In the genomic region with DNA sequence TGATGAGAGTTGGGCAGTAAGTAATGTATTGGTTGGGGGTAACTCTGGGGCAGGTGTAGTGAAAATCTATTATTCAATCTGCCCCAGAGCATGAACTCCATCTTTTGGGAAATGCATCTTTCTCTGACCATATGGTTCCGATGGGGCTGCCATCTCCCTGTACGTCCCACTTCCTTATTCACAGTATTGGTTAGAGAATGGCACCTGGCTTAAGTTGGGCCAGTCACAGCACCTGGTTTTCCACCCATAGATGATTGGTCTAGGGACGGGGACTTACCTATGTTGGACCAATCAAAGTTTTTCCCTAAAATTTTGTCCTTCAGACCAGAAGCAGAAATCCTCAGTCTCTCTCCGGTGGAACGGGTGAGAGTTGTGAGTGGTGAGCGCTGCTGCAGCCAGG, we compare ENCODE assay signal across 1 cellular context.
TF ChIP-seq lines count a peak whose summit lies in the region.

No MANE protein-coding gene starts in this region.

TF ChIP-seq in GM23338, 12 proteins besides CTCF, POLR2A, EP300 and RAD21:
- TF ChIP-seq, protein P1, sequence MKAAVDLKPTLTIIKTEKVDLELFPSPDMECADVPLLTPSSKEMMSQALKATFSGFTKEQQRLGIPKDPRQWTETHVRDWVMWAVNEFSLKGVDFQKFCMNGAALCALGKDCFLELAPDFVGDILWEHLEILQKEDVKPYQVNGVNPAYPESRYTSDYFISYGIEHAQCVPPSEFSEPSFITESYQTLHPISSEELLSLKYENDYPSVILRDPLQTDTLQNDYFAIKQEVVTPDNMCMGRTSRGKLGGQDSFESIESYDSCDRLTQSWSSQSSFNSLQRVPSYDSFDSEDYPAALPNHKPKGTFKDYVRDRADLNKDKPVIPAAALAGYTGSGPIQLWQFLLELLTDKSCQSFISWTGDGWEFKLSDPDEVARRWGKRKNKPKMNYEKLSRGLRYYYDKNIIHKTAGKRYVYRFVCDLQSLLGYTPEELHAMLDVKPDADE (IDR thresholded peaks at IDR 0.05) = no peak
- TF ChIP-seq NANOG (IDR thresholded peaks at IDR 0.05; ENCODE audit: borderline replicate concordance) (no peak), ZNF331 (CRISPR knock-in tag; IDR thresholded peaks at IDR 0.05; ENCODE audit: low read depth) (no peak), ZNF114 (CRISPR knock-in tag; IDR thresholded peaks at IDR 0.05) (no peak), EZH2phosphoT487 (IDR thresholded peaks at IDR 0.05; ENCODE audit: unreplicated experiment) (no peak), POLR2AphosphoS5 (IDR thresholded peaks at IDR 0.05; ENCODE audit: low read depth) (no peak), CREB1 (CRISPR knock-in tag; IDR thresholded peaks at IDR 0.05; ENCODE audit: low read depth) (no peak), STAT1 (IDR thresholded peaks at IDR 0.05; ENCODE audit: unreplicated experiment) (no peak), EZH2 (IDR thresholded peaks at IDR 0.05; ENCODE audit: low read depth, unreplicated experiment) (no peak), JUNB (IDR thresholded peaks at IDR 0.05; ENCODE audit: unreplicated experiment) (no peak)
- TF ChIP-seq, protein P2, sequence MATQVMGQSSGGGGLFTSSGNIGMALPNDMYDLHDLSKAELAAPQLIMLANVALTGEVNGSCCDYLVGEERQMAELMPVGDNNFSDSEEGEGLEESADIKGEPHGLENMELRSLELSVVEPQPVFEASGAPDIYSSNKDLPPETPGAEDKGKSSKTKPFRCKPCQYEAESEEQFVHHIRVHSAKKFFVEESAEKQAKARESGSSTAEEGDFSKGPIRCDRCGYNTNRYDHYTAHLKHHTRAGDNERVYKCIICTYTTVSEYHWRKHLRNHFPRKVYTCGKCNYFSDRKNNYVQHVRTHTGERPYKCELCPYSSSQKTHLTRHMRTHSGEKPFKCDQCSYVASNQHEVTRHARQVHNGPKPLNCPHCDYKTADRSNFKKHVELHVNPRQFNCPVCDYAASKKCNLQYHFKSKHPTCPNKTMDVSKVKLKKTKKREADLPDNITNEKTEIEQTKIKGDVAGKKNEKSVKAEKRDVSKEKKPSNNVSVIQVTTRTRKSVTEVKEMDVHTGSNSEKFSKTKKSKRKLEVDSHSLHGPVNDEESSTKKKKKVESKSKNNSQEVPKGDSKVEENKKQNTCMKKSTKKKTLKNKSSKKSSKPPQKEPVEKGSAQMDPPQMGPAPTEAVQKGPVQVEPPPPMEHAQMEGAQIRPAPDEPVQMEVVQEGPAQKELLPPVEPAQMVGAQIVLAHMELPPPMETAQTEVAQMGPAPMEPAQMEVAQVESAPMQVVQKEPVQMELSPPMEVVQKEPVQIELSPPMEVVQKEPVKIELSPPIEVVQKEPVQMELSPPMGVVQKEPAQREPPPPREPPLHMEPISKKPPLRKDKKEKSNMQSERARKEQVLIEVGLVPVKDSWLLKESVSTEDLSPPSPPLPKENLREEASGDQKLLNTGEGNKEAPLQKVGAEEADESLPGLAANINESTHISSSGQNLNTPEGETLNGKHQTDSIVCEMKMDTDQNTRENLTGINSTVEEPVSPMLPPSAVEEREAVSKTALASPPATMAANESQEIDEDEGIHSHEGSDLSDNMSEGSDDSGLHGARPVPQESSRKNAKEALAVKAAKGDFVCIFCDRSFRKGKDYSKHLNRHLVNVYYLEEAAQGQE (IDR thresholded peaks at IDR 0.05; ENCODE audit: unreplicated experiment) = no peak
- TF ChIP-seq, protein P3, sequence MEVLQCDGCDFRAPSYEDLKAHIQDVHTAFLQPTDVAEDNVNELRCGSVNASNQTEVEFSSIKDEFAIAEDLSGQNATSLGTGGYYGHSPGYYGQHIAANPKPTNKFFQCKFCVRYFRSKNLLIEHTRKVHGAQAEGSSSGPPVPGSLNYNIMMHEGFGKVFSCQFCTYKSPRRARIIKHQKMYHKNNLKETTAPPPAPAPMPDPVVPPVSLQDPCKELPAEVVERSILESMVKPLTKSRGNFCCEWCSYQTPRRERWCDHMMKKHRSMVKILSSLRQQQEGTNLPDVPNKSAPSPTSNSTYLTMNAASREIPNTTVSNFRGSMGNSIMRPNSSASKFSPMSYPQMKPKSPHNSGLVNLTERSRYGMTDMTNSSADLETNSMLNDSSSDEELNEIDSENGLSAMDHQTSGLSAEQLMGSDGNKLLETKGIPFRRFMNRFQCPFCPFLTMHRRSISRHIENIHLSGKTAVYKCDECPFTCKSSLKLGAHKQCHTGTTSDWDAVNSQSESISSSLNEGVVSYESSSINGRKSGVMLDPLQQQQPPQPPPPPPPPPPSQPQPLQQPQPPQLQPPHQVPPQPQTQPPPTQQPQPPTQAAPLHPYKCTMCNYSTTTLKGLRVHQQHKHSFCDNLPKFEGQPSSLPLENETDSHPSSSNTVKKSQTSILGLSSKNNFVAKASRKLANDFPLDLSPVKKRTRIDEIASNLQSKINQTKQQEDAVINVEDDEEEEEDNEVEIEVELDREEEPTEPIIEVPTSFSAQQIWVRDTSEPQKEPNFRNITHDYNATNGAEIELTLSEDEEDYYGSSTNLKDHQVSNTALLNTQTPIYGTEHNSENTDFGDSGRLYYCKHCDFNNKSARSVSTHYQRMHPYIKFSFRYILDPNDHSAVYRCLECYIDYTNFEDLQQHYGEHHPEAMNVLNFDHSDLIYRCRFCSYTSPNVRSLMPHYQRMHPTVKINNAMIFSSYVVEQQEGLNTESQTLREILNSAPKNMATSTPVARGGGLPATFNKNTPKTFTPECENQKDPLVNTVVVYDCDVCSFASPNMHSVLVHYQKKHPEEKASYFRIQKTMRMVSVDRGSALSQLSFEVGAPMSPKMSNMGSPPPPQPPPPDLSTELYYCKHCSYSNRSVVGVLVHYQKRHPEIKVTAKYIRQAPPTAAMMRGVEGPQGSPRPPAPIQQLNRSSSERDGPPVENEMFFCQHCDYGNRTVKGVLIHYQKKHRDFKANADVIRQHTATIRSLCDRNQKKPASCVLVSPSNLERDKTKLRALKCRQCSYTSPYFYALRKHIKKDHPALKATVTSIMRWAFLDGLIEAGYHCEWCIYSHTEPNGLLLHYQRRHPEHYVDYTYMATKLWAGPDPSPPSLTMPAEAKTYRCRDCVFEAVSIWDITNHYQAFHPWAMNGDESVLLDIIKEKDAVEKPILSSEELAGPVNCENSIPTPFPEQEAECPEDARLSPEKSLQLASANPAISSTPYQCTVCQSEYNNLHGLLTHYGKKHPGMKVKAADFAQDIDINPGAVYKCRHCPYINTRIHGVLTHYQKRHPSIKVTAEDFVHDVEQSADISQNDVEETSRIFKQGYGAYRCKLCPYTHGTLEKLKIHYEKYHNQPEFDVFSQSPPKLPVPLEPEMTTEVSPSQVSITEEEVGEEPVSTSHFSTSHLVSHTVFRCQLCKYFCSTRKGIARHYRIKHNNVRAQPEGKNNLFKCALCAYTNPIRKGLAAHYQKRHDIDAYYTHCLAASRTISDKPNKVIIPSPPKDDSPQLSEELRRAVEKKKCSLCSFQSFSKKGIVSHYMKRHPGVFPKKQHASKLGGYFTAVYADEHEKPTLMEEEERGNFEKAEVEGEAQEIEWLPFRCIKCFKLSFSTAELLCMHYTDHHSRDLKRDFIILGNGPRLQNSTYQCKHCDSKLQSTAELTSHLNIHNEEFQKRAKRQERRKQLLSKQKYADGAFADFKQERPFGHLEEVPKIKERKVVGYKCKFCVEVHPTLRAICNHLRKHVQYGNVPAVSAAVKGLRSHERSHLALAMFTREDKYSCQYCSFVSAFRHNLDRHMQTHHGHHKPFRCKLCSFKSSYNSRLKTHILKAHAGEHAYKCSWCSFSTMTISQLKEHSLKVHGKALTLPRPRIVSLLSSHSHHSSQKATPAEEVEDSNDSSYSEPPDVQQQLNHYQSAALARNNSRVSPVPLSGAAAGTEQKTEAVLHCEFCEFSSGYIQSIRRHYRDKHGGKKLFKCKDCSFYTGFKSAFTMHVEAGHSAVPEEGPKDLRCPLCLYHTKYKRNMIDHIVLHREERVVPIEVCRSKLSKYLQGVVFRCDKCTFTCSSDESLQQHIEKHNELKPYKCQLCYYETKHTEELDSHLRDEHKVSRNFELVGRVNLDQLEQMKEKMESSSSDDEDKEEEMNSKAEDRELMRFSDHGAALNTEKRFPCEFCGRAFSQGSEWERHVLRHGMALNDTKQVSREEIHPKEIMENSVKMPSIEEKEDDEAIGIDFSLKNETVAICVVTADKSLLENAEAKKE (CRISPR knock-in tag; IDR thresholded peaks at IDR 0.05) = no peak
